ENCODE assay signal across 18 cellular contexts in the genomic region with DNA sequence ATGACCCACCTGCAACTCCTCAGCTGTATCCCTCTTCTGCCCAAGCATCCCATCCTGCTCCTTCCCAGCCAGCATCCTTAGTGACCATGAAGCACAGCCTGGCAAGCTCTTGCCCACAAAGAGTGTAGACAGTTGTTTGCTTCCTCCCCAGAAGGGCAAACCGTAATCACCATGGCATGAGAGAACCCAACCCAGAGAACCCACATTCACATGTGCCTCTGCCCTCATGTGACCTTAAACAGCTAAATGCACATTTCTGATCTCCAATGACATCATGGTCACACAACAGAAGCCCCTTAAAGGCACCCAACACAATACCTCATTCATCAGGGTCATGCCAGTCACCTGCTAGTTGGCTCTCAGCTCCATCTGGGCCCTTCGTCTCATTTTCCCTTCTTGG.
"Had no signal": no experiment of that assay in that cellular context is flagged by ENCODE, and none has a peak within 500 bp of the region (broad histone marks: within the 10 kb centered on the region; RNA-seq: fewer than 3 reads in every experiment).

No MANE protein-coding gene starts in this region.

- ATAC-seq: activated CD4-positive, CD25-positive, alpha-beta regulatory T cell treated with anti-CD3 and anti-CD28 coated beads, Interleukin-2, amount 50 U/mL, for 24 hours; activated naive CD8-positive, alpha-beta T cell treated with anti-CD3 and anti-CD28 coated beads, Interleukin-2, amount 50 U/mL, for 24 hours; effector memory CD8-positive, alpha-beta T cell; stimulated activated memory B cell treated with anti-CD40 and anti-IgM and Interleukin-4, amounts not matched to agents 10 μg/mL and 1 μg/mL and 100 μg/mL, for 72 hours had no signal

- H3K27ac Mint-ChIP-seq: activated naive CD4-positive, alpha-beta T cell treated with anti-CD3 and anti-CD28 coated beads, Interleukin-2, amount 10 ng/mL, durations not matched to agents 7 days and 5 days; activated naive CD8-positive, alpha-beta T cell treated with anti-CD3 and anti-CD28 coated beads, Interleukin-2, amount 50 U/mL, for 24 hours; brain; mesothelial cell of epicardium; stimulated activated memory B cell treated with anti-CD40 and anti-IgM and Interleukin-4, amounts not matched to agents 10 μg/mL and 1 μg/mL and 100 μg/mL, for 72 hours had no signal

- H3K4me3 ChIP-seq: esophagus squamous epithelium, hepatocyte, lung, prostate gland, tibial nerve had no signal

- H3K36me3 Mint-ChIP-seq: activated naive CD4-positive, alpha-beta T cell treated with anti-CD3 and anti-CD28 coated beads, Interleukin-2, amount 10 ng/mL, durations not matched to agents 7 days and 5 days; brain; mesothelial cell of epicardium; stimulated activated memory B cell treated with anti-CD40 and anti-IgM and Interleukin-4, amounts not matched to agents 10 μg/mL and 1 μg/mL and 100 μg/mL, for 72 hours had no signal

- DNase-seq: activated CD4-positive, alpha-beta T cell treated with anti-CD3 and anti-CD28 coated beads, Interleukin-2, amount 50 U/mL, for 1 hour; activated CD8-positive, alpha-beta memory T cell treated with anti-CD3 and anti-CD28 coated beads, Interleukin-2, amount 50 U/mL, for 4 hours; activated effector memory CD4-positive, alpha-beta T cell treated with Interleukin-2 at 50 U/mL for 16 hours; activated naive CD4-positive, alpha-beta T cell treated with anti-CD3 and anti-CD28 coated beads, Interleukin-2, amount 10 ng/mL, durations not matched to agents 7 days and 5 days; activated naive CD8-positive, alpha-beta T cell treated with anti-CD3 and anti-CD28 coated beads, Interleukin-2, amount 50 U/mL, for 24 hours; activated T-cell treated with anti-CD3 and anti-CD28 coated beads, Interleukin-2, amount 50 U/mL, for 48 hours; effector memory CD8-positive, alpha-beta T cell; esophagus squamous epithelium; stimulated activated CD4-positive, alpha-beta T cell treated with anti-CD3 and anti-CD28 coated beads, Interleukin-4, amount 100 ng/mL, for 4 hours had no signal

- H3K27ac ChIP-seq: prostate gland, tibial nerve had no signal

- H3K9me3 ChIP-seq: esophagus squamous epithelium, prostate gland, tibial nerve had no signal

- H3K36me3 ChIP-seq: esophagus squamous epithelium, prostate gland, tibial nerve had no signal

- H3K4me3 Mint-ChIP-seq: activated naive CD4-positive, alpha-beta T cell treated with anti-CD3 and anti-CD28 coated beads, Interleukin-2, amount 10 ng/mL, durations not matched to agents 7 days and 5 days; activated naive CD8-positive, alpha-beta T cell treated with anti-CD3 and anti-CD28 coated beads, Interleukin-2, amount 50 U/mL, for 24 hours; brain; effector memory CD8-positive, alpha-beta T cell; mesothelial cell of epicardium; neural crest cell; stimulated activated memory B cell treated with anti-CD40 and anti-IgM and Interleukin-4, amounts not matched to agents 10 μg/mL and 1 μg/mL and 100 μg/mL, for 72 hours had no signal

- H3K4me1 ChIP-seq: prostate gland had no signal

- H3K27me3 ChIP-seq: esophagus squamous epithelium, hepatocyte, tibial nerve had no signal

- H3K9me3 Mint-ChIP-seq: activated naive CD4-positive, alpha-beta T cell treated with anti-CD3 and anti-CD28 coated beads, Interleukin-2, amount 10 ng/mL, durations not matched to agents 7 days and 5 days; activated naive CD8-positive, alpha-beta T cell treated with anti-CD3 and anti-CD28 coated beads, Interleukin-2, amount 50 U/mL, for 24 hours; effector memory CD8-positive, alpha-beta T cell had no signal
